Comparison of ENCODE assay signal across 34 cellular contexts in the genomic region with DNA sequence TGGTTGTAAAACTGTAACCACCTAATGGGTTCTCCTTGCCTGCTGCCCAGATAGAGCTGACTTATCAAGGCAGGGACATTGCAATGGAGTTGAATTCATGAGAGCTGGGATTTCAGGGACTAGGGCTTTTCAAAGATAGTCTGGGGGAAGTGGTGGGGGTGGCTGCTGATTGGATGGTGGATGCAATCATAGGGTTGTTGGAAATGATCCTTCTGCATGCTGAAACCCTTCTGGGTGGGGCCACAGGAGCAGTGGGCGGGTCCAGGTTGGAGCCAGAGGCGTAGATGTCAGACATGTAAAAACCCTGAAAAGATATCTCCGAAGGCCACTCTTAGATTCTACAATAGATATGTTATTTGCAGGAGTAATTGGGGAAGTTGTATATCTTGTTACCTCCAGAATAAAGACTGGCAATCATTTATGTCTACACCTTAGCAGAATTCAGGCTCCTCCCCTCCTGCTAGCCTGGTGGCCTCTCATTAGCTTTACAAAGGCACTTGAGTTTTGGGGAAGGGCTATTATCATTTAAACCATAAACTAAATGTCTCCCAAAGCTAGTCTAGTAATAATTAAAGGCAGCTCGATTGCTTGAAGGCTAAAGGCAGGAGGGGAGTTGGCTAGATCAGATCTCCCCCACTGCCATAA. TPM values are rescaled to one million over a fixed set of nuclear protein-coding genes. Genes with fewer than 3 reads are reported as not detected.
A peak's percentile ranks its signal among the peaks of the same experiment; 100 is the strongest.
DNase-seq lines count a peak whose midpoint lies in the region; ATAC-seq and TF ChIP-seq lines count a peak whose summit lies in the region.
"Had no signal": no experiment of that assay in that cellular context is flagged by ENCODE, and none has a peak within 500 bp of the region (broad histone marks: within the 10 kb centered on the region; RNA-seq: fewer than 3 reads in every experiment).

No MANE protein-coding gene starts in this region.

- no peaks in the 10 kb centered on the region for H3K36me3 ChIP-seq in left ventricle myocardium inferior
- peaks cover 15% of the 10 kb centered on the region; the same call in 1 of the 2 replicates for H3K36me3 ChIP-seq in iPS-20b (ENCODE audit: insufficient read depth, low read depth, low read length)
- H3K36me3 ChIP-seq: ascending aorta, cardiac muscle cell, SJCRH30, upper lobe of left lung had no signal

- H3K9me3 ChIP-seq in left ventricle myocardium inferior (replicated peaks) = no peaks in the 10 kb centered on the region
- no peaks in the 10 kb centered on the region for H3K9me3 ChIP-seq in right cardiac atrium (ENCODE audit: control insufficient read depth, low read length)
- H3K9me3 ChIP-seq in iPS-20b (ENCODE audit: insufficient read depth, low read depth, low read length) = peaks cover 13% of the 10 kb centered on the region
- H3K9me3 ChIP-seq: ascending aorta, SJCRH30, upper lobe of left lung had no signal

- peak overlapping the region; percentile 98 for H3K27ac Mint-ChIP-seq in WTC11
- H3K27ac Mint-ChIP-seq in activated CD4-positive, alpha-beta T cell treated with anti-CD3 and anti-CD28 coated beads for 36 hours = no peak overlapping the region
- H3K27ac Mint-ChIP-seq: activated naive CD8-positive, alpha-beta T cell treated with anti-CD3 and anti-CD28 coated beads, Interleukin-2, amount 10 ng/mL, durations not matched to agents 7 days and 5 days; activated T-cell treated with anti-CD3 and anti-CD28 coated beads, Interleukin-2, amount 50 U/mL, for 24 hours; effector memory CD8-positive, alpha-beta T cell; immature natural killer cell; nephron progenitor cell; stimulated activated memory B cell treated with anti-CD40 and anti-IgM and Interleukin-4, amounts not matched to agents 10 μg/mL and 1 μg/mL and 100 μg/mL, for 72 hours had no signal

- POLR2A ChIA-PET in WTC11 (lab: Charles Lee) = no interaction called here
- POLR2A ChIA-PET in activated CD4-positive, alpha-beta T cell treated with anti-CD3 and anti-CD28 coated beads for 36 hours (lab: Charles Lee) = no interaction called here

- no peak for TF ChIP-seq CTCF in left ventricle myocardium inferior (IDR thresholded peaks at IDR 0.05; ENCODE audit: borderline replicate concordance)
- no peak for TF ChIP-seq CTCF in WTC11 (IDR thresholded peaks at IDR 0.05)

- H3K4me3 Mint-ChIP-seq in WTC11 = peak overlapping the region; percentile 50
- H3K4me3 Mint-ChIP-seq in activated CD4-positive, alpha-beta T cell treated with anti-CD3 and anti-CD28 coated beads for 36 hours = no peak overlapping the region
- H3K4me3 Mint-ChIP-seq: activated naive CD8-positive, alpha-beta T cell treated with anti-CD3 and anti-CD28 coated beads, Interleukin-2, amount 10 ng/mL, durations not matched to agents 7 days and 5 days; activated T-cell treated with anti-CD3 and anti-CD28 coated beads, Interleukin-2, amount 50 U/mL, for 24 hours; CD14-positive monocyte; effector memory CD8-positive, alpha-beta T cell; immature natural killer cell; nephron progenitor cell; stimulated activated memory B cell treated with anti-CD40 and anti-IgM and Interleukin-4, amounts not matched to agents 10 μg/mL and 1 μg/mL and 100 μg/mL, for 72 hours had no signal

- CTCF ChIA-PET in WTC11 (lab: Charles Lee) = interaction anchor here (1.0 to 1.2 kb wide), 3 partner anchors 8 to 63 kb away, joined by 3 to 5 read pairs (median 3); partner anchors contain the start of gene FAM98A
- CTCF ChIA-PET in activated CD4-positive, alpha-beta T cell treated with anti-CD3 and anti-CD28 coated beads for 36 hours (lab: Charles Lee) = interaction anchor here (0.6 kb wide), 1 partner anchor 1107 kb away, joined by 3 read pairs; no protein-coding TSS in a partner anchor

- H3K4me1 Mint-ChIP-seq in WTC11 = peaks cover 72% of the 10 kb centered on the region
- H3K4me1 Mint-ChIP-seq in activated CD4-positive, alpha-beta T cell treated with anti-CD3 and anti-CD28 coated beads for 36 hours = no peaks in the 10 kb centered on the region
- H3K4me1 Mint-ChIP-seq: activated naive CD8-positive, alpha-beta T cell treated with anti-CD3 and anti-CD28 coated beads, Interleukin-2, amount 10 ng/mL, durations not matched to agents 7 days and 5 days; CD14-positive monocyte; immature natural killer cell; stimulated activated memory B cell treated with anti-CD40 and anti-IgM and Interleukin-4, amounts not matched to agents 10 μg/mL and 1 μg/mL and 100 μg/mL, for 72 hours had no signal

- DNase-seq in left ventricle myocardium inferior = no peak
- DNase-seq in right cardiac atrium = no peak
- peak; percentile 73 for DNase-seq in WTC11 (ENCODE audit: low spot score)
- no peak for DNase-seq in NCI-H1694 (lab: John Stamatoyannopoulos, UW)
- no peak for DNase-seq in activated naive CD4-positive, alpha-beta T cell treated with Interleukin-2 at 50 U/mL for 16 hours
- no peak for DNase-seq in activated CD4-positive, alpha-beta T cell treated with anti-CD3 and anti-CD28 coated beads for 36 hours
- DNase-seq: activated effector memory CD4-positive, alpha-beta T cell treated with anti-CD3 and anti-CD28 coated beads, Interleukin-2, amount 50 U/mL, for 16 hours; activated naive CD8-positive, alpha-beta T cell treated with anti-CD3 and anti-CD28 coated beads, Interleukin-2, amount 10 ng/mL, durations not matched to agents 7 days and 5 days; activated T-cell treated with anti-CD3 and anti-CD28 coated beads, Interleukin-2, amount 50 U/mL, for 24 hours; DMS79 treated with DMSO at 0.1 percent for 48 hours; effector memory CD8-positive, alpha-beta T cell; GF-D8; glutamatergic neuron; GOT3; immature natural killer cell; left cardiac atrium; mammary epithelial cell; MV-4-11; NCI-H1436 treated with DMSO at 0.1 percent for 48 hours; NCI-H446 treated with DMSO at 0.1 percent for 48 hours; NCI-H82; nephron progenitor cell; SJCRH30; T1000; upper lobe of left lung had no signal

- H3K4me3 ChIP-seq in left ventricle myocardium inferior (no peak overlapping the region), right cardiac atrium (ENCODE audit: low read length) (no peak overlapping the region), iPS-20b (ENCODE audit: low read length) (peak overlapping the region; percentile 64)
- H3K4me3 ChIP-seq: ascending aorta, cardiac muscle cell, coronary artery, SJCRH30, skin epidermis, upper lobe of left lung had no signal

- ATAC-seq in right cardiac atrium (no peak), WTC11 (peak; percentile 94), GM18519 (IDR thresholded peaks at IDR 0.05; ENCODE audit: low FRiP score, unreplicated experiment) (no peak)
- no peak for ATAC-seq in activated CD4-positive, alpha-beta T cell treated with anti-CD3 and anti-CD28 coated beads for 36 hours
- ATAC-seq: effector memory CD8-positive, alpha-beta T cell; stimulated activated memory B cell treated with anti-CD40 and anti-IgM and Interleukin-4, amounts not matched to agents 10 μg/mL and 1 μg/mL and 100 μg/mL, for 72 hours had no signal

- H3K9me3 Mint-ChIP-seq in WTC11 = peaks cover 38% of the 10 kb centered on the region
- no peaks in the 10 kb centered on the region for H3K9me3 Mint-ChIP-seq in activated CD4-positive, alpha-beta T cell treated with anti-CD3 and anti-CD28 coated beads for 36 hours (ENCODE audit: low read depth)
- H3K9me3 Mint-ChIP-seq: activated naive CD8-positive, alpha-beta T cell treated with anti-CD3 and anti-CD28 coated beads, Interleukin-2, amount 10 ng/mL, durations not matched to agents 7 days and 5 days; activated T-cell treated with anti-CD3 and anti-CD28 coated beads, Interleukin-2, amount 50 U/mL, for 24 hours; effector memory CD8-positive, alpha-beta T cell; stimulated activated memory B cell treated with anti-CD40 and anti-IgM and Interleukin-4, amounts not matched to agents 10 μg/mL and 1 μg/mL and 100 μg/mL, for 72 hours had no signal

- H3K27ac ChIP-seq in left ventricle myocardium inferior (replicated peaks) (peak overlapping the region; percentile 62), right cardiac atrium (ENCODE audit: low read length) (no peak overlapping the region), iPS-20b (ENCODE audit: low read length) (peak overlapping the region; percentile 90)
- H3K27ac ChIP-seq: ascending aorta, cardiac muscle cell, coronary artery, HL-60, SJCRH30, skin epidermis, upper lobe of left lung had no signal

- peaks cover 15% of the 10 kb centered on the region for H3K4me1 ChIP-seq in left ventricle myocardium inferior
- H3K4me1 ChIP-seq in right cardiac atrium (ENCODE audit: control insufficient read depth, insufficient read depth, low read length) = no peaks in the 10 kb centered on the region
- H3K4me1 ChIP-seq in iPS-20b (ENCODE audit: insufficient read depth, low read length) = peaks cover 46% of the 10 kb centered on the region; the same call in 1 of the 2 replicates
- H3K4me1 ChIP-seq: ascending aorta, SJCRH30, upper lobe of left lung had no signal

- peaks cover 47% of the 10 kb centered on the region for H3K36me3 Mint-ChIP-seq in WTC11
- no peaks in the 10 kb centered on the region for H3K36me3 Mint-ChIP-seq in activated CD4-positive, alpha-beta T cell treated with anti-CD3 and anti-CD28 coated beads for 36 hours (ENCODE audit: low read depth)
- H3K36me3 Mint-ChIP-seq: activated naive CD8-positive, alpha-beta T cell treated with anti-CD3 and anti-CD28 coated beads, Interleukin-2, amount 10 ng/mL, durations not matched to agents 7 days and 5 days; CD14-positive monocyte; immature natural killer cell had no signal

- 66% methylated on average over 4 of the region's 4 CpGs for WGBS in right cardiac atrium

- H3K27me3 ChIP-seq in left ventricle myocardium inferior (ENCODE audit: low read depth) (no peaks in the 10 kb centered on the region), right cardiac atrium (ENCODE audit: control insufficient read depth, insufficient read depth) (no peaks in the 10 kb centered on the region), iPS-20b (ENCODE audit: insufficient read depth, low read length) (no peaks in the 10 kb centered on the region)
- H3K27me3 ChIP-seq: ascending aorta, cardiac muscle cell, SJCRH30, upper lobe of left lung had no signal

- no peaks in the 10 kb centered on the region for H3K27me3 Mint-ChIP-seq in WTC11 (ENCODE audit: low read depth)
- no peaks in the 10 kb centered on the region for H3K27me3 Mint-ChIP-seq in activated CD4-positive, alpha-beta T cell treated with anti-CD3 and anti-CD28 coated beads for 36 hours
- H3K27me3 Mint-ChIP-seq: activated naive CD8-positive, alpha-beta T cell treated with anti-CD3 and anti-CD28 coated beads, Interleukin-2, amount 10 ng/mL, durations not matched to agents 7 days and 5 days; activated T-cell treated with anti-CD3 and anti-CD28 coated beads, Interleukin-2, amount 50 U/mL, for 24 hours; stimulated activated memory B cell treated with anti-CD40 and anti-IgM and Interleukin-4, amounts not matched to agents 10 μg/mL and 1 μg/mL and 100 μg/mL, for 72 hours had no signal

- peak overlapping the region; percentile 56; the same call in 1 of the 2 replicates for H3K9ac ChIP-seq in iPS-20b (ENCODE audit: low read depth, low read length)

- intact Hi-C loops in left ventricle myocardium inferior (cut with micrococcal nuclease) = no loop called here
- intact Hi-C loops in right cardiac atrium (cut with DNase I) = no loop called here
- intact Hi-C loops in activated CD4-positive, alpha-beta T cell treated with anti-CD3 and anti-CD28 coated beads for 36 hours (cut with DNase I, micrococcal nuclease) = no loop called here

RNA-seq across cellular contexts. Expression of gene FAM98A, which starts 8.2 kb away (rescaled TPM):
- total RNA-seq in left ventricle myocardium inferior = 84.8 TPM
- total RNA-seq in right cardiac atrium = 10 to 100 TPM; 59.2 to 83.5 (median 74.7) TPM
- 39.8 TPM for polyA plus RNA-seq in right cardiac atrium
- total RNA-seq in WTC11 (2021) = 66.3 to 91.1 TPM (median 78.4 TPM) in 3 replicates
- total RNA-seq in activated CD4-positive, alpha-beta T cell treated with anti-CD3 and anti-CD28 coated beads for 36 hours = 10 to 100 TPM; 42.9 to 61.5 TPM
